Comparison of ENCODE assay signal across 9 cellular contexts in genomic region chr3:196969660-196970546, GRCh38. TPM values are rescaled to one million over a fixed set of nuclear protein-coding genes. Genes with fewer than 3 reads are reported as not detected.
DNase-seq lines count a peak whose midpoint lies in the region; ATAC-seq, FAIRE-seq and TF ChIP-seq lines count a peak whose summit lies in the region.
"Had no signal": no experiment of that assay in that cellular context is flagged by ENCODE, and none has a peak within 500 bp of the region (broad histone marks: within the 10 kb centered on the region; RNA-seq: fewer than 3 reads in every experiment).

No MANE protein-coding gene starts in this region.

- H3K27ac ChIP-seq in colonic mucosa, result peak overlapping the region; percentile 82
- H3K27ac ChIP-seq in HepG2 (ENCODE audit: extremely low read length, insufficient read depth, low read length), result peak overlapping the region; percentile 79

- POLR2A ChIA-PET in HepG2 (lab: Yijun Ruan, JAX), result interaction anchor here (0.6 kb wide), 1 partner anchor 130 kb away, joined by 4 read pairs; no protein-coding TSS in a partner anchor

- FAIRE-seq in HepG2 (lab: Jason Lieb, UNC), result no peak
- FAIRE-seq: A204.1 had no signal

- H3K27me3 ChIP-seq in colonic mucosa (no peaks in the 10 kb centered on the region), HepG2 (ENCODE audit: control insufficient read depth in 1 of 2, insufficient read depth in 2 of 2, low read length in 2 of 2) (no peaks in the 10 kb centered on the region)

- CTCF ChIA-PET in HepG2 (lab: Yijun Ruan, JAX; ENCODE audit: low intra/inter-chr PET ratio, low total read pairs), result interaction anchor here (1.3 to 2.2 kb wide), 4 partner anchors 21 to 361 kb away, joined by 4 to 15 read pairs (median 8); partner anchors contain the start of gene NCBP2

- no peak for TF ChIP-seq POLR2A in HepG2 (IDR thresholded peaks at IDR 0.05; ENCODE audit: insufficient read depth in 1 of 2, low read depth in 2 of 2, low read length in 2 of 2)

- peak; percentile 78 for TF ChIP-seq CTCF in colonic mucosa (IDR thresholded peaks at IDR 0.05)
- peak; percentile 71; the same call in 1 of the 2 replicates for TF ChIP-seq CTCF in HepG2 (CRISPR knock-in tag; IDR thresholded peaks at IDR 0.05)

- no peaks in the 10 kb centered on the region for H3K9me3 ChIP-seq in colonic mucosa
- no peaks in the 10 kb centered on the region for H3K9me3 ChIP-seq in HepG2 (ENCODE audit: low read length)

- in situ Hi-C loops in HepG2 (cut with HindIII; ENCODE audit: extremely low pct_ligation_motif_present, low pct_unique_long_range_greater_than_20kb), result no loop called here

- H4K20me1 ChIP-seq in HepG2 (ENCODE audit: insufficient read depth, low read length), result no peaks in the 10 kb centered on the region

- no peaks in the 10 kb centered on the region for H3K36me3 ChIP-seq in colonic mucosa
- peaks cover 6 to 24% of the 10 kb centered on the region in 2 experiments for H3K36me3 ChIP-seq in HepG2 (replicated peaks in 1 of 2; ENCODE audit: control insufficient read depth in 1 of 2, insufficient read depth in 2 of 2, low read length in 2 of 2)

- H3K79me2 ChIP-seq in HepG2 (ENCODE audit: insufficient read depth, low read length), result peaks cover 40% of the 10 kb centered on the region

- peak overlapping the region in 1 of 2 donors; percentile 94 for H3K9ac ChIP-seq in colonic mucosa (ENCODE audit: low read depth in 2 of 2, low read length in 2 of 2)
- peak overlapping the region; percentile 89 for H3K9ac ChIP-seq in HepG2 (ENCODE audit: insufficient read depth, low read depth, low read length)

- H2AFZ ChIP-seq in HepG2 (ENCODE audit: low read length), result no peak overlapping the region

- H3K4me1 ChIP-seq in colonic mucosa (peaks cover 9% of the 10 kb centered on the region), HepG2 (ENCODE audit: insufficient read depth, low read length) (peaks cover 56% of the 10 kb centered on the region)

- TF ChIP-seq EP300 in HepG2 (IDR thresholded peaks at IDR 0.05; ENCODE audit: low read depth in 2 of 2, low read length in 2 of 2), result no peak
- no peak for TF ChIP-seq EP300 in HepG2 (CRISPR knock-in tag; IDR thresholded peaks at IDR 0.05; ENCODE audit: borderline replicate concordance)

- no TSS peak for BruUV-seq in HepG2 (replicated peaks; lab: Mats Ljungman, UMichigan)

- intact Hi-C loops in colonic mucosa (cut with DNase I) (loop anchor here (2.0 kb wide), 1 partner anchor 131 kb away; no protein-coding TSS in a partner anchor), HepG2 (cut with micrococcal nuclease; ENCODE audit: unreplicated experiment) (loop anchor here (1.0 to 10.0 kb wide), 3 partner anchors 21 to 215 kb away; no protein-coding TSS in a partner anchor)

- H3K4me2 ChIP-seq in HepG2 (ENCODE audit: low read depth, low read length), result peak overlapping the region; percentile 85

- DNase-seq in DMS 273 (lab: John Stamatoyannopoulos, UW; ENCODE audit: unreplicated experiment) (peak; percentile 92), DMS 273 treated with DMSO at 0.1 percent for 48 hours (lab: John Stamatoyannopoulos, UW) (no peak), NCI-H2107 treated with DMSO at 0.1 percent for 48 hours (lab: John Stamatoyannopoulos, UW; ENCODE audit: unreplicated experiment) (peak; percentile 60), colonic mucosa (peak; percentile 68), HepG2 (ENCODE audit: low spot score) (no peak)
- DNase-seq in activated CD4-positive, CD25-positive, alpha-beta regulatory T cell (lab: John Stamatoyannopoulos, UW), result peak; percentile 29 to 43 (median 33)
- DNase-seq in stimulated activated CD4-positive, alpha-beta T cell treated with anti-CD3 and anti-CD28 coated beads, Interleukin-4, amount 100 ng/mL, for 4 hours, result peak; percentile 55 to 75

- WGBS in HepG2 (ENCODE audit: low lambda C conversion rate), result 27% methylated on average over 26 of the region's 100 CpGs

- ATAC-seq in HG02763 (IDR thresholded peaks at IDR 0.05; ENCODE audit: unreplicated experiment), result peak; percentile 56
- peak; percentile 86 for ATAC-seq in HepG2

- H3K4me3 ChIP-seq in colonic mucosa (peak overlapping the region; percentile 78), HepG2 (replicated peaks in 1 of 3; ENCODE audit: insufficient read depth in 1 of 3, low read depth in 2 of 3, low read length in 3 of 3) (peak overlapping the region; percentile 59 to 82 (median 78); a peak in 5 of 6 replicates)

- peak; percentile 99 for TF ChIP-seq RAD21 in HepG2 (CRISPR knock-in tag; IDR thresholded peaks at IDR 0.05)

RNA-seq across cellular contexts. Expression of gene PIGZ, which starts 1.3 kb away (rescaled TPM):
- 100 to 1,000 TPM in 1 of 2 donors, 10 to 100 TPM in 1; 63.7 to 126 TPM for total RNA-seq in colonic mucosa
- 2.2 and 4.7 TPM in 2 replicates for total RNA-seq in HepG2 (2016; rRNA removed; fragmentation: Illumina TruSeq; extraction: Trizol)
- 4.8 and 7.9 TPM in 2 replicates for total RNA-seq in HepG2 (2016; cell fraction: cytosol; rRNA removed; fragmentation: Illumina TruSeq; extraction: Trizol; ENCODE audit: low read depth)
- total RNA-seq in HepG2 (2016; cell fraction: insoluble cytoplasmic fraction; rRNA removed; fragmentation: Illumina TruSeq; extraction: Trizol), result 1.9 and 4.8 TPM in 2 replicates
- total RNA-seq in HepG2 (2016; cell fraction: membrane; rRNA removed; fragmentation: Illumina TruSeq; extraction: Trizol), result 3.9 and 5.7 TPM in 2 replicates
- 3.7 and 5.7 TPM in 2 replicates for total RNA-seq in HepG2 (2016; cell fraction: nucleus; rRNA removed; fragmentation: Illumina TruSeq; extraction: Trizol)
- polyA plus RNA-seq in HepG2 (2011; rRNA removed), result 60.5 and 75.7 TPM in 2 replicates
- 43.3 TPM in 2 replicates for polyA plus RNA-seq in HepG2 (2011; cell fraction: cytosol; rRNA removed)
- 156 and 196 TPM in 2 replicates for polyA plus RNA-seq in HepG2 (2011; cell fraction: nucleus; rRNA removed)
- polyA plus RNA-seq in HepG2 (2012), result 56.2 and 56.6 TPM in 2 replicates
- 6.6 and 6.7 TPM in 2 replicates for polyA plus RNA-seq in HepG2 (2016; cell fraction: cytosol; fragmentation: Illumina TruSeq; extraction: Trizol; ENCODE audit: low read depth)
- 3.7 and 4.6 TPM in 2 replicates for polyA plus RNA-seq in HepG2 (2016; cell fraction: insoluble cytoplasmic fraction; fragmentation: Illumina TruSeq; extraction: Trizol; ENCODE audit: low read depth)
- polyA plus RNA-seq in HepG2 (2016; cell fraction: membrane; fragmentation: Illumina TruSeq; extraction: Trizol; ENCODE audit: low read depth), result 5.4 and 6.6 TPM in 2 replicates
- 16.4 and 17.2 TPM in 2 replicates for polyA plus RNA-seq in HepG2 (2016; cell fraction: nucleus; fragmentation: Illumina TruSeq; extraction: Trizol; ENCODE audit: insufficient read depth, low read depth)
- 0.58 and 57.9 TPM in 2 replicates for polyA minus RNA-seq in HepG2 (2011; rRNA and poly(A)+ RNA removed; ENCODE audit: low replicate concordance)
- 15.7 and 18.4 TPM in 2 replicates for polyA minus RNA-seq in HepG2 (2011; cell fraction: cytosol; rRNA and poly(A)+ RNA removed)
- 38.0 and 53.5 TPM in 2 replicates for polyA minus RNA-seq in HepG2 (2011; cell fraction: nucleus; rRNA and poly(A)+ RNA removed)

RNA-seq across cellular contexts. Expression of gene NCBP2, which starts 27.6 kb away (rescaled TPM):
- total RNA-seq in colonic mucosa (10 to 100 TPM; 61.8 to 92.8 TPM), HepG2 (2016; rRNA removed; fragmentation: Illumina TruSeq; extraction: Trizol) (58.7 and 69.2 TPM in 2 replicates)
- total RNA-seq in HepG2 (2016; cell fraction: cytosol; rRNA removed; fragmentation: Illumina TruSeq; extraction: Trizol; ENCODE audit: low read depth), result 14.8 and 15.0 TPM in 2 replicates
- 59.9 and 75.2 TPM in 2 replicates for total RNA-seq in HepG2 (2016; cell fraction: insoluble cytoplasmic fraction; rRNA removed; fragmentation: Illumina TruSeq; extraction: Trizol)
- 28.9 and 32.1 TPM in 2 replicates for total RNA-seq in HepG2 (2016; cell fraction: membrane; rRNA removed; fragmentation: Illumina TruSeq; extraction: Trizol)
- total RNA-seq in HepG2 (2016; cell fraction: nucleus; rRNA removed; fragmentation: Illumina TruSeq; extraction: Trizol), result 32.0 and 37.9 TPM in 2 replicates
- 78.5 and 95.5 TPM in 2 replicates for polyA plus RNA-seq in HepG2 (2011; rRNA removed)
- polyA plus RNA-seq in HepG2 (2011; cell fraction: cytosol; rRNA removed), result 55.6 and 71.5 TPM in 2 replicates
- polyA plus RNA-seq in HepG2 (2011; cell fraction: nucleus; rRNA removed), result 68.9 and 76.8 TPM in 2 replicates
- polyA plus RNA-seq in HepG2 (2012), result 143 and 171 TPM in 2 replicates
- polyA plus RNA-seq in HepG2 (2016; cell fraction: cytosol; fragmentation: Illumina TruSeq; extraction: Trizol; ENCODE audit: low read depth), result 10.8 and 12.4 TPM in 2 replicates
- 79.7 and 83.7 TPM in 2 replicates for polyA plus RNA-seq in HepG2 (2016; cell fraction: insoluble cytoplasmic fraction; fragmentation: Illumina TruSeq; extraction: Trizol; ENCODE audit: low read depth)
- 23.3 and 24.5 TPM in 2 replicates for polyA plus RNA-seq in HepG2 (2016; cell fraction: membrane; fragmentation: Illumina TruSeq; extraction: Trizol; ENCODE audit: low read depth)
- polyA plus RNA-seq in HepG2 (2016; cell fraction: nucleus; fragmentation: Illumina TruSeq; extraction: Trizol; ENCODE audit: insufficient read depth, low read depth), result 76.1 and 83.0 TPM in 2 replicates
- 20.6 and 28.7 TPM in 2 replicates for polyA minus RNA-seq in HepG2 (2011; rRNA and poly(A)+ RNA removed; ENCODE audit: low replicate concordance)
- polyA minus RNA-seq in HepG2 (2011; cell fraction: cytosol; rRNA and poly(A)+ RNA removed), result 26.5 and 26.6 TPM in 2 replicates
- polyA minus RNA-seq in HepG2 (2011; cell fraction: nucleus; rRNA and poly(A)+ RNA removed), result 50.9 and 51.7 TPM in 2 replicates

RNA-seq across cellular contexts. Expression of gene MELTF, which starts 59.7 kb away (rescaled TPM):
- 10 to 100 TPM; 15.7 to 31.2 TPM for total RNA-seq in colonic mucosa
- 0.97 and 3.2 TPM in 2 replicates for total RNA-seq in HepG2 (2016; rRNA removed; fragmentation: Illumina TruSeq; extraction: Trizol)
- total RNA-seq in HepG2 (2016; cell fraction: cytosol; rRNA removed; fragmentation: Illumina TruSeq; extraction: Trizol; ENCODE audit: low read depth), result 1.2 and 1.3 TPM in 2 replicates
- total RNA-seq in HepG2 (2016; cell fraction: insoluble cytoplasmic fraction; rRNA removed; fragmentation: Illumina TruSeq; extraction: Trizol), result 1.4 and 3.7 TPM in 2 replicates
- total RNA-seq in HepG2 (2016; cell fraction: membrane; rRNA removed; fragmentation: Illumina TruSeq; extraction: Trizol), result 0.99 and 1.4 TPM in 2 replicates
- 3.9 and 5.1 TPM in 2 replicates for total RNA-seq in HepG2 (2016; cell fraction: nucleus; rRNA removed; fragmentation: Illumina TruSeq; extraction: Trizol)
- 7.5 and 11.9 TPM in 2 replicates for polyA plus RNA-seq in HepG2 (2011; rRNA removed)
- polyA plus RNA-seq in HepG2 (2011; cell fraction: cytosol; rRNA removed), result 7.7 TPM in 2 replicates
- 46.8 and 48.0 TPM in 2 replicates for polyA plus RNA-seq in HepG2 (2011; cell fraction: nucleus; rRNA removed)
- 14.6 and 19.2 TPM in 2 replicates for polyA plus RNA-seq in HepG2 (2012)
- polyA plus RNA-seq in HepG2 (2016; cell fraction: cytosol; fragmentation: Illumina TruSeq; extraction: Trizol; ENCODE audit: low read depth), result 0.49 and 0.59 TPM in 2 replicates
- polyA plus RNA-seq in HepG2 (2016; cell fraction: insoluble cytoplasmic fraction; fragmentation: Illumina TruSeq; extraction: Trizol; ENCODE audit: low read depth), result 1.5 and 2.3 TPM in 2 replicates
- polyA plus RNA-seq in HepG2 (2016; cell fraction: membrane; fragmentation: Illumina TruSeq; extraction: Trizol; ENCODE audit: low read depth), result 0.74 and 1.1 TPM in 2 replicates
- polyA plus RNA-seq in HepG2 (2016; cell fraction: nucleus; fragmentation: Illumina TruSeq; extraction: Trizol; ENCODE audit: insufficient read depth, low read depth), result 6.7 and 9.2 TPM in 2 replicates
- 4.9 and 17.9 TPM in 2 replicates for polyA minus RNA-seq in HepG2 (2011; rRNA and poly(A)+ RNA removed; ENCODE audit: low replicate concordance)
- 7.8 and 11.0 TPM in 2 replicates for polyA minus RNA-seq in HepG2 (2011; cell fraction: cytosol; rRNA and poly(A)+ RNA removed)
- polyA minus RNA-seq in HepG2 (2011; cell fraction: nucleus; rRNA and poly(A)+ RNA removed), result 14.8 and 17.5 TPM in 2 replicates

Comparison
In these comparisons a context has a peak if more than half of its experiments do, and no peak if none do; other contexts are left out.
1. DNase-seq: peak in DMS 273 (single experiment), NCI-H2107 treated with DMSO at 0.1 percent for 48 hours (single experiment), activated CD4-positive, CD25-positive, alpha-beta regulatory T cell (4 of 4), colonic mucosa (single experiment) and stimulated activated CD4-positive, alpha-beta T cell treated with anti-CD3 and anti-CD28 coated beads, Interleukin-4, amount 100 ng/mL, for 4 hours (2 of 2); none in DMS 273 treated with DMSO at 0.1 percent for 48 hours (single experiment) and HepG2 (single experiment).
2. RNA of gene PIGZ, which starts 1.3 kb away (total RNA-seq): 63.7 to 126 TPM in colonic mucosa; 1.9 to 7.9 TPM in HepG2; every median in the first group is over 4 times any median in the second.